ENCODE assay signal across 2 cellular contexts in the genomic region with DNA sequence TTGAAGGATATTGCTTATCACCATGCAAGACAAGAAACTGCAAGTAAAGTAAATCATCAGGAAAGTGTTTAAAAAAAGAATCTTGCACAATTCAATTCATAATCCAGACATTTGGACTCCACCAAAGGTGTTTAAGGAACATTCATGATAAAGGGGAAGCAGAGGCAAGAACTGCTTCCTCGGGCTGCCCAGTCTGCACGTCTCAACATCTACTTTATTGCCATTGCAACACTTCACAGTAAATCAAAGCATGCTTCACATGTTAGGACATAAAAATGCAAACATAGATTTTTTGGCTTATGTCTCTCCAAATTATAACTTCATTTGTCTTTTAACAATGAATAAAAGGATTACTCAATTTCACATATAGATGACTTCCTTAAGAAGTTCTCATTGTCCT.
TF ChIP-seq lines count a peak whose summit lies in the region.

No MANE protein-coding gene starts in this region.

TF ChIP-seq in HepG2, 621 proteins besides CTCF, POLR2A, EP300 and RAD21 (continues in another document):
- TF ChIP-seq SMARCE1 (IDR thresholded peaks at IDR 0.05; ENCODE audit: borderline replicate concordance) (no peak), ZSCAN21 (CRISPR knock-in tag; IDR thresholded peaks at IDR 0.05; ENCODE audit: borderline replicate concordance) (no peak), HCFC1 (IDR thresholded peaks at IDR 0.05; ENCODE audit: low read depth, low read length) (no peak), CCDC6 (CRISPR knock-in tag; IDR thresholded peaks at IDR 0.05) (no peak), CHCHD3 (CRISPR knock-in tag; IDR thresholded peaks at IDR 0.05) (no peak), ZNF720 (CRISPR knock-in tag; IDR thresholded peaks at IDR 0.05) (no peak), ZNF253 (CRISPR knock-in tag; IDR thresholded peaks at IDR 0.05; ENCODE audit: borderline replicate concordance) (no peak), SNAI1 (CRISPR knock-in tag; IDR thresholded peaks at IDR 0.05; ENCODE audit: borderline replicate concordance) (no peak), ZNF768 (CRISPR knock-in tag; IDR thresholded peaks at IDR 0.05) (no peak)
- TF ChIP-seq, protein P1, sequence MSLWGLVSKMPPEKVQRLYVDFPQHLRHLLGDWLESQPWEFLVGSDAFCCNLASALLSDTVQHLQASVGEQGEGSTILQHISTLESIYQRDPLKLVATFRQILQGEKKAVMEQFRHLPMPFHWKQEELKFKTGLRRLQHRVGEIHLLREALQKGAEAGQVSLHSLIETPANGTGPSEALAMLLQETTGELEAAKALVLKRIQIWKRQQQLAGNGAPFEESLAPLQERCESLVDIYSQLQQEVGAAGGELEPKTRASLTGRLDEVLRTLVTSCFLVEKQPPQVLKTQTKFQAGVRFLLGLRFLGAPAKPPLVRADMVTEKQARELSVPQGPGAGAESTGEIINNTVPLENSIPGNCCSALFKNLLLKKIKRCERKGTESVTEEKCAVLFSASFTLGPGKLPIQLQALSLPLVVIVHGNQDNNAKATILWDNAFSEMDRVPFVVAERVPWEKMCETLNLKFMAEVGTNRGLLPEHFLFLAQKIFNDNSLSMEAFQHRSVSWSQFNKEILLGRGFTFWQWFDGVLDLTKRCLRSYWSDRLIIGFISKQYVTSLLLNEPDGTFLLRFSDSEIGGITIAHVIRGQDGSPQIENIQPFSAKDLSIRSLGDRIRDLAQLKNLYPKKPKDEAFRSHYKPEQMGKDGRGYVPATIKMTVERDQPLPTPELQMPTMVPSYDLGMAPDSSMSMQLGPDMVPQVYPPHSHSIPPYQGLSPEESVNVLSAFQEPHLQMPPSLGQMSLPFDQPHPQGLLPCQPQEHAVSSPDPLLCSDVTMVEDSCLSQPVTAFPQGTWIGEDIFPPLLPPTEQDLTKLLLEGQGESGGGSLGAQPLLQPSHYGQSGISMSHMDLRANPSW (CRISPR knock-in tag; IDR thresholded peaks at IDR 0.05; ENCODE audit: borderline replicate concordance), result no peak
- TF ChIP-seq, protein P2, sequence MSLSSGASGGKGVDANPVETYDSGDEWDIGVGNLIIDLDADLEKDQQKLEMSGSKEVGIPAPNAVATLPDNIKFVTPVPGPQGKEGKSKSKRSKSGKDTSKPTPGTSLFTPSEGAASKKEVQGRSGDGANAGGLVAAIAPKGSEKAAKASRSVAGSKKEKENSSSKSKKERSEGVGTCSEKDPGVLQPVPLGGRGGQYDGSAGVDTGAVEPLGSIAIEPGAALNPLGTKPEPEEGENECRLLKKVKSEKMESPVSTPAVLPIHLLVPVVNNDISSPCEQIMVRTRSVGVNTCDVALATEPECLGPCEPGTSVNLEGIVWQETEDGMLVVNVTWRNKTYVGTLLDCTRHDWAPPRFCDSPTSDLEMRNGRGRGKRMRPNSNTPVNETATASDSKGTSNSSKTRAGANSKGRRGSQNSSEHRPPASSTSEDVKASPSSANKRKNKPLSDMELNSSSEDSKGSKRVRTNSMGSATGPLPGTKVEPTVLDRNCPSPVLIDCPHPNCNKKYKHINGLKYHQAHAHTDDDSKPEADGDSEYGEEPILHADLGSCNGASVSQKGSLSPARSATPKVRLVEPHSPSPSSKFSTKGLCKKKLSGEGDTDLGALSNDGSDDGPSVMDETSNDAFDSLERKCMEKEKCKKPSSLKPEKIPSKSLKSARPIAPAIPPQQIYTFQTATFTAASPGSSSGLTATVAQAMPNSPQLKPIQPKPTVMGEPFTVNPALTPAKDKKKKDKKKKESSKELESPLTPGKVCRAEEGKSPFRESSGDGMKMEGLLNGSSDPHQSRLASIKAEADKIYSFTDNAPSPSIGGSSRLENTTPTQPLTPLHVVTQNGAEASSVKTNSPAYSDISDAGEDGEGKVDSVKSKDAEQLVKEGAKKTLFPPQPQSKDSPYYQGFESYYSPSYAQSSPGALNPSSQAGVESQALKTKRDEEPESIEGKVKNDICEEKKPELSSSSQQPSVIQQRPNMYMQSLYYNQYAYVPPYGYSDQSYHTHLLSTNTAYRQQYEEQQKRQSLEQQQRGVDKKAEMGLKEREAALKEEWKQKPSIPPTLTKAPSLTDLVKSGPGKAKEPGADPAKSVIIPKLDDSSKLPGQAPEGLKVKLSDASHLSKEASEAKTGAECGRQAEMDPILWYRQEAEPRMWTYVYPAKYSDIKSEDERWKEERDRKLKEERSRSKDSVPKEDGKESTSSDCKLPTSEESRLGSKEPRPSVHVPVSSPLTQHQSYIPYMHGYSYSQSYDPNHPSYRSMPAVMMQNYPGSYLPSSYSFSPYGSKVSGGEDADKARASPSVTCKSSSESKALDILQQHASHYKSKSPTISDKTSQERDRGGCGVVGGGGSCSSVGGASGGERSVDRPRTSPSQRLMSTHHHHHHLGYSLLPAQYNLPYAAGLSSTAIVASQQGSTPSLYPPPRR (CRISPR knock-in tag; IDR thresholded peaks at IDR 0.05; ENCODE audit: borderline replicate concordance), result no peak
- TF ChIP-seq, protein P3, sequence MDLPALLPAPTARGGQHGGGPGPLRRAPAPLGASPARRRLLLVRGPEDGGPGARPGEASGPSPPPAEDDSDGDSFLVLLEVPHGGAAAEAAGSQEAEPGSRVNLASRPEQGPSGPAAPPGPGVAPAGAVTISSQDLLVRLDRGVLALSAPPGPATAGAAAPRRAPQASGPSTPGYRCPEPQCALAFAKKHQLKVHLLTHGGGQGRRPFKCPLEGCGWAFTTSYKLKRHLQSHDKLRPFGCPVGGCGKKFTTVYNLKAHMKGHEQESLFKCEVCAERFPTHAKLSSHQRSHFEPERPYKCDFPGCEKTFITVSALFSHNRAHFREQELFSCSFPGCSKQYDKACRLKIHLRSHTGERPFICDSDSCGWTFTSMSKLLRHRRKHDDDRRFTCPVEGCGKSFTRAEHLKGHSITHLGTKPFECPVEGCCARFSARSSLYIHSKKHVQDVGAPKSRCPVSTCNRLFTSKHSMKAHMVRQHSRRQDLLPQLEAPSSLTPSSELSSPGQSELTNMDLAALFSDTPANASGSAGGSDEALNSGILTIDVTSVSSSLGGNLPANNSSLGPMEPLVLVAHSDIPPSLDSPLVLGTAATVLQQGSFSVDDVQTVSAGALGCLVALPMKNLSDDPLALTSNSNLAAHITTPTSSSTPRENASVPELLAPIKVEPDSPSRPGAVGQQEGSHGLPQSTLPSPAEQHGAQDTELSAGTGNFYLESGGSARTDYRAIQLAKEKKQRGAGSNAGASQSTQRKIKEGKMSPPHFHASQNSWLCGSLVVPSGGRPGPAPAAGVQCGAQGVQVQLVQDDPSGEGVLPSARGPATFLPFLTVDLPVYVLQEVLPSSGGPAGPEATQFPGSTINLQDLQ (CRISPR knock-in tag; IDR thresholded peaks at IDR 0.05), result no peak
- TF ChIP-seq, protein P4, sequence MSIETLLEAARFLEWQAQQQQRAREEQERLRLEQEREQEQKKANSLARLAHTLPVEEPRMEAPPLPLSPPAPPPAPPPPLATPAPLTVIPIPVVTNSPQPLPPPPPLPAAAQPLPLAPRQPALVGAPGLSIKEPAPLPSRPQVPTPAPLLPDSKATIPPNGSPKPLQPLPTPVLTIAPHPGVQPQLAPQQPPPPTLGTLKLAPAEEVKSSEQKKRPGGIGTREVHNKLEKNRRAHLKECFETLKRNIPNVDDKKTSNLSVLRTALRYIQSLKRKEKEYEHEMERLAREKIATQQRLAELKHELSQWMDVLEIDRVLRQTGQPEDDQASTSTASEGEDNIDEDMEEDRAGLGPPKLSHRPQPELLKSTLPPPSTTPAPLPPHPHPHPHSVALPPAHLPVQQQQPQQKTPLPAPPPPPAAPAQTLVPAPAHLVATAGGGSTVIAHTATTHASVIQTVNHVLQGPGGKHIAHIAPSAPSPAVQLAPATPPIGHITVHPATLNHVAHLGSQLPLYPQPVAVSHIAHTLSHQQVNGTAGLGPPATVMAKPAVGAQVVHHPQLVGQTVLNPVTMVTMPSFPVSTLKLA (IDR thresholded peaks at IDR 0.05), result no peak

TF ChIP-seq in K562, 482 proteins besides CTCF, POLR2A, EP300 and RAD21:
- TF ChIP-seq, protein P5, sequence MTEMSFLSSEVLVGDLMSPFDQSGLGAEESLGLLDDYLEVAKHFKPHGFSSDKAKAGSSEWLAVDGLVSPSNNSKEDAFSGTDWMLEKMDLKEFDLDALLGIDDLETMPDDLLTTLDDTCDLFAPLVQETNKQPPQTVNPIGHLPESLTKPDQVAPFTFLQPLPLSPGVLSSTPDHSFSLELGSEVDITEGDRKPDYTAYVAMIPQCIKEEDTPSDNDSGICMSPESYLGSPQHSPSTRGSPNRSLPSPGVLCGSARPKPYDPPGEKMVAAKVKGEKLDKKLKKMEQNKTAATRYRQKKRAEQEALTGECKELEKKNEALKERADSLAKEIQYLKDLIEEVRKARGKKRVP (CRISPR knock-in tag; IDR thresholded peaks at IDR 0.05), result no peak
- TF ChIP-seq MCM7 (IDR thresholded peaks at IDR 0.05) (no peak), CEBPB (tag; IDR thresholded peaks at IDR 0.05) (0 out of 2 replicates have a peak, but pooled peaks have one; percentile 20), ZNF586 (CRISPR knock-in tag; conservative IDR thresholded peaks at IDR 0.05) (no peak), ERF (CRISPR knock-in tag; IDR thresholded peaks at IDR 0.05) (no peak)
TF ChIP-seq in K562: peak in this region for 1.
